Comparison of ENCODE assay signal across 25 cellular contexts in genomic region chr18:6737833-6738232, GRCh38. TPM values are rescaled to one million over a fixed set of nuclear protein-coding genes. Genes with fewer than 3 reads are reported as not detected.
"Had no signal": no experiment of that assay in that cellular context is flagged by ENCODE, and none has a peak within 500 bp of the region (broad histone marks: within the 10 kb centered on the region; RNA-seq: fewer than 3 reads in every experiment).

No MANE protein-coding gene starts in this region.

- H3K4me1 Mint-ChIP-seq: activated B cell treated with CpG ODN at 0.5 μM for 24 hours; activated CD4-positive, alpha-beta memory T cell treated with anti-CD3 and anti-CD28 coated beads, Interleukin-2, amount 10 ng/mL, durations not matched to agents 7 days and 5 days; activated naive CD8-positive, alpha-beta T cell treated with anti-CD3 and anti-CD28 coated beads, Interleukin-2, amount 10 ng/mL, durations not matched to agents 7 days and 5 days; memory B cell; naive thymus-derived CD4-positive, alpha-beta T cell; stimulated activated naive B cell treated with anti-CD40 and anti-IgM and Interleukin-4, amounts not matched to agents 10 μg/mL and 1 μg/mL and 100 μg/mL, for 72 hours had no signal

- H3K9me3 Mint-ChIP-seq: activated CD4-positive, alpha-beta memory T cell treated with anti-CD3 and anti-CD28 coated beads, Interleukin-2, amount 10 ng/mL, durations not matched to agents 7 days and 5 days; activated naive CD8-positive, alpha-beta T cell treated with anti-CD3 and anti-CD28 coated beads, Interleukin-2, amount 10 ng/mL, durations not matched to agents 7 days and 5 days; activated T-helper 2 cell treated with anti-CD3 and anti-CD28 coated beads, Interferon-gamma antibody, Interleukin-2, Interleukin-4, amounts not matched to agents 10 μg/mL and 5 μg/mL and 100 μg/mL, durations not matched to agents 14 hours and 24 hours and 36 hours; endodermal cell; stimulated activated naive B cell treated with anti-CD40 and anti-IgM and Interleukin-4, amounts not matched to agents 10 μg/mL and 1 μg/mL and 100 μg/mL, for 72 hours; T-helper 2 cell treated with Interferon-gamma antibody and Interleukin-4, amounts not matched to agents 5 μg/mL and 100 μg/mL, for 36 hours had no signal

- H3K9me3 ChIP-seq: body of pancreas, left ventricle myocardium inferior, pancreas, spleen, thoracic aorta, upper lobe of right lung had no signal

- H3K4me3 ChIP-seq: body of pancreas, dorsolateral prefrontal cortex, left ventricle myocardium inferior, pancreas, spleen, thoracic aorta, upper lobe of right lung had no signal

- H3K4me1 ChIP-seq: upper lobe of right lung had no signal

- H3K36me3 ChIP-seq: left ventricle myocardium inferior, pancreas, spleen, thoracic aorta, upper lobe of right lung had no signal

- H3K27ac ChIP-seq: body of pancreas, dorsolateral prefrontal cortex, left ventricle myocardium inferior, pancreas, thoracic aorta, upper lobe of right lung had no signal

- H3K27me3 Mint-ChIP-seq: activated B cell treated with CpG ODN at 0.5 μM for 24 hours; activated CD4-positive, alpha-beta memory T cell treated with anti-CD3 and anti-CD28 coated beads, Interleukin-2, amount 10 ng/mL, durations not matched to agents 7 days and 5 days; activated naive CD8-positive, alpha-beta T cell treated with anti-CD3 and anti-CD28 coated beads, Interleukin-2, amount 10 ng/mL, durations not matched to agents 7 days and 5 days; memory B cell; naive thymus-derived CD4-positive, alpha-beta T cell; stimulated activated naive B cell treated with anti-CD40 and anti-IgM and Interleukin-4, amounts not matched to agents 10 μg/mL and 1 μg/mL and 100 μg/mL, for 72 hours had no signal

- FAIRE-seq: colon, pancreas had no signal

- DNase-seq: activated B cell treated with CpG ODN at 0.5 μM for 24 hours; activated CD4-positive, alpha-beta memory T cell treated with anti-CD3 and anti-CD28 coated beads, Interleukin-2, amount 10 ng/mL, durations not matched to agents 7 days and 5 days; activated CD4-positive, alpha-beta T cell treated with anti-CD3 and anti-CD28 coated beads for 48 hours; activated naive CD4-positive, alpha-beta T cell treated with Interleukin-2 at 50 U/mL for 16 hours; activated naive CD8-positive, alpha-beta T cell treated with anti-CD3 and anti-CD28 coated beads, Interleukin-2, amount 10 ng/mL, durations not matched to agents 7 days and 5 days; activated T-cell treated with anti-CD3 and anti-CD28 coated beads, Interleukin-2, amount 50 U/mL, for 1 hour; body of pancreas; caudate nucleus; dorsolateral prefrontal cortex; endodermal cell; erythroblast; head of caudate nucleus; left ventricle myocardium inferior; naive thymus-derived CD4-positive, alpha-beta T cell; pancreas; spleen; stimulated activated CD4-positive, alpha-beta T cell treated with anti-CD3 and anti-CD28 coated beads, Interleukin-4, amount 100 ng/mL, for 4 hours; stimulated activated naive B cell treated with anti-CD40 and anti-IgM and Interleukin-4, amounts not matched to agents 10 μg/mL and 1 μg/mL and 100 μg/mL, for 72 hours; upper lobe of right lung had no signal

- H3K27ac Mint-ChIP-seq: activated B cell treated with CpG ODN at 0.5 μM for 24 hours; activated CD4-positive, alpha-beta memory T cell treated with anti-CD3 and anti-CD28 coated beads, Interleukin-2, amount 10 ng/mL, durations not matched to agents 7 days and 5 days; activated naive CD8-positive, alpha-beta T cell treated with anti-CD3 and anti-CD28 coated beads, Interleukin-2, amount 10 ng/mL, durations not matched to agents 7 days and 5 days; activated T-helper 2 cell treated with anti-CD3 and anti-CD28 coated beads, Interferon-gamma antibody, Interleukin-2, Interleukin-4, amounts not matched to agents 10 μg/mL and 5 μg/mL and 100 μg/mL, durations not matched to agents 14 hours and 24 hours and 36 hours; endodermal cell; memory B cell; naive thymus-derived CD4-positive, alpha-beta T cell; stimulated activated naive B cell treated with anti-CD40 and anti-IgM and Interleukin-4, amounts not matched to agents 10 μg/mL and 1 μg/mL and 100 μg/mL, for 72 hours; T-helper 2 cell treated with Interferon-gamma antibody and Interleukin-4, amounts not matched to agents 5 μg/mL and 100 μg/mL, for 36 hours had no signal

- H3K4me3 Mint-ChIP-seq: activated B cell treated with CpG ODN at 0.5 μM for 24 hours; activated CD4-positive, alpha-beta memory T cell treated with anti-CD3 and anti-CD28 coated beads, Interleukin-2, amount 10 ng/mL, durations not matched to agents 7 days and 5 days; activated naive CD8-positive, alpha-beta T cell treated with anti-CD3 and anti-CD28 coated beads, Interleukin-2, amount 10 ng/mL, durations not matched to agents 7 days and 5 days; endodermal cell; memory B cell; naive thymus-derived CD4-positive, alpha-beta T cell; stimulated activated naive B cell treated with anti-CD40 and anti-IgM and Interleukin-4, amounts not matched to agents 10 μg/mL and 1 μg/mL and 100 μg/mL, for 72 hours; T-helper 2 cell treated with Interferon-gamma antibody and Interleukin-4, amounts not matched to agents 5 μg/mL and 100 μg/mL, for 36 hours had no signal

- ATAC-seq: body of pancreas; naive thymus-derived CD4-positive, alpha-beta T cell; pancreas; sciatic nerve; stimulated activated naive B cell treated with anti-CD40 and anti-IgM and Interleukin-4, amounts not matched to agents 10 μg/mL and 1 μg/mL and 100 μg/mL, for 72 hours; upper lobe of right lung had no signal

- H3K36me3 Mint-ChIP-seq: activated naive CD8-positive, alpha-beta T cell treated with anti-CD3 and anti-CD28 coated beads, Interleukin-2, amount 10 ng/mL, durations not matched to agents 7 days and 5 days; memory B cell; naive thymus-derived CD4-positive, alpha-beta T cell; stimulated activated naive B cell treated with anti-CD40 and anti-IgM and Interleukin-4, amounts not matched to agents 10 μg/mL and 1 μg/mL and 100 μg/mL, for 72 hours had no signal

- H3K27me3 ChIP-seq: body of pancreas, pancreas, spleen, upper lobe of right lung had no signal

RNA-seq across cellular contexts. Expression of gene ARHGAP28, which starts 8.3 kb away (rescaled TPM):
- total RNA-seq: activated B cell treated with CpG ODN at 0.5 μM for 24 hours; activated CD4-positive, alpha-beta memory T cell treated with anti-CD3 and anti-CD28 coated beads, Interleukin-2, amount 10 ng/mL, durations not matched to agents 7 days and 5 days; activated naive CD8-positive, alpha-beta T cell treated with anti-CD3 and anti-CD28 coated beads, Interleukin-2, amount 10 ng/mL, durations not matched to agents 7 days and 5 days; activated T-helper 2 cell treated with anti-CD3 and anti-CD28 coated beads, Interferon-gamma antibody, Interleukin-2, Interleukin-4, amounts not matched to agents 10 μg/mL and 5 μg/mL and 100 μg/mL, durations not matched to agents 14 hours and 24 hours and 36 hours; naive thymus-derived CD4-positive, alpha-beta T cell had no signal
